ENCODE assay signal across 17 cellular contexts in the genomic region with DNA sequence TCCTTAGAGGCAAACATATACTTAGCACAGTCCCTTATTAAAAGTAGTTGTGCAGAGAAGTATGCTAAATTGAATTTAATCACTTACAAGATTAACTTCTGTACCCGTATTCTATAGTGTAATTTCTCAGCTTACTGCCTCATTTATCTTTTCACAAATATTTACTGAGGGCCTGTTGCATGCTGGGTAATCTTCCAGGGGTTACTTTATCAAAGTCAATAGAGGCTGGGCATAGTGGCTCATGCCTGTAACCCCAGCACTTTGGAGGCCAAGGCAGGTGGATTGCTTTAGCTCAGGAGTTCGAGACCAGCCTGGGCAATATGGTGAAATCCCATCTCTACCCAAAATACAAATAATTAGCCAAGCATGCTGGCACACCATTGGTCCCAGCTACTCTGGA.
A peak's percentile ranks its signal among the peaks of the same experiment; 100 is the strongest.
DNase-seq lines count a peak whose midpoint lies in the region; ATAC-seq and TF ChIP-seq lines count a peak whose summit lies in the region.
"Had no signal": no experiment of that assay in that cellular context is flagged by ENCODE, and none has a peak within 500 bp of the region (broad histone marks: within the 10 kb centered on the region; RNA-seq: fewer than 3 reads in every experiment).

No MANE protein-coding gene starts in this region.

- H3K36me3 ChIP-seq in body of pancreas (replicated peaks in 1 of 2; ENCODE audit: insufficient read depth in 1 of 2, low read depth in 2 of 2) (no peaks in the 10 kb centered on the region), mucosa of descending colon (ENCODE audit: low read depth) (no peaks in the 10 kb centered on the region)
- H3K36me3 ChIP-seq: BLaER1 had no signal

- peaks cover 42% of the 10 kb centered on the region for H3K27me3 Mint-ChIP-seq in T-helper 2 cell treated with Interferon-gamma antibody and Interleukin-4, amounts not matched to agents 5 μg/mL and 100 μg/mL, for 36 hours (ENCODE audit: low read depth)

- TF ChIP-seq CTCF in body of pancreas (IDR thresholded peaks at IDR 0.05) (peak in 1 of 7 experiments; percentile 3), mucosa of descending colon (IDR thresholded peaks at IDR 0.05) (no peak)

- H3K9me3 Mint-ChIP-seq in T-helper 2 cell treated with Interferon-gamma antibody and Interleukin-4, amounts not matched to agents 5 μg/mL and 100 μg/mL, for 36 hours, result no peaks in the 10 kb centered on the region
- H3K9me3 Mint-ChIP-seq in stimulated activated effector memory CD8-positive, alpha-beta T cell treated with anti-CD3 and anti-CD28 coated beads, Interleukin-12 subunit alpha, Interleukin-12 subunit beta, amount 100 ng/mL, for 72 hours, result no peaks in the 10 kb centered on the region
- H3K9me3 Mint-ChIP-seq: CD4-positive, CD25-positive, alpha-beta regulatory T cell; H9 had no signal

- peaks cover 66% of the 10 kb centered on the region for H3K4me1 Mint-ChIP-seq in T-helper 2 cell treated with Interferon-gamma antibody and Interleukin-4, amounts not matched to agents 5 μg/mL and 100 μg/mL, for 36 hours (ENCODE audit: low read depth)
- peaks cover 35% of the 10 kb centered on the region for H3K4me1 Mint-ChIP-seq in stimulated activated effector memory CD8-positive, alpha-beta T cell treated with anti-CD3 and anti-CD28 coated beads, Interleukin-12 subunit alpha, Interleukin-12 subunit beta, amount 100 ng/mL, for 72 hours

- H3K4me1 ChIP-seq in body of pancreas (peaks cover 8% of the 10 kb centered on the region), mucosa of descending colon (ENCODE audit: low read depth) (no peaks in the 10 kb centered on the region)

- H3K36me3 Mint-ChIP-seq in T-helper 2 cell treated with Interferon-gamma antibody and Interleukin-4, amounts not matched to agents 5 μg/mL and 100 μg/mL, for 36 hours (ENCODE audit: low read depth), result no peaks in the 10 kb centered on the region
- H3K36me3 Mint-ChIP-seq in stimulated activated effector memory CD8-positive, alpha-beta T cell treated with anti-CD3 and anti-CD28 coated beads, Interleukin-12 subunit alpha, Interleukin-12 subunit beta, amount 100 ng/mL, for 72 hours, result no peaks in the 10 kb centered on the region
- H3K36me3 Mint-ChIP-seq: CD4-positive, CD25-positive, alpha-beta regulatory T cell; IgD-negative memory B cell had no signal

- ATAC-seq in body of pancreas (peak; percentile 67), mucosa of descending colon (peak; percentile 43), HG03521 (IDR thresholded peaks at IDR 0.05; ENCODE audit: unreplicated experiment) (no peak), HG03469 (IDR thresholded peaks at IDR 0.05; ENCODE audit: unreplicated experiment) (no peak), HG03571 (IDR thresholded peaks at IDR 0.05; ENCODE audit: unreplicated experiment) (no peak)
- ATAC-seq in stimulated activated effector memory CD8-positive, alpha-beta T cell treated with anti-CD3 and anti-CD28 coated beads, Interleukin-12 subunit alpha, Interleukin-12 subunit beta, amount 100 ng/mL, for 72 hours, result no peak

- H3K27ac Mint-ChIP-seq in T-helper 2 cell treated with Interferon-gamma antibody and Interleukin-4, amounts not matched to agents 5 μg/mL and 100 μg/mL, for 36 hours, result no peak overlapping the region
- H3K27ac Mint-ChIP-seq in stimulated activated effector memory CD8-positive, alpha-beta T cell treated with anti-CD3 and anti-CD28 coated beads, Interleukin-12 subunit alpha, Interleukin-12 subunit beta, amount 100 ng/mL, for 72 hours, result no peak overlapping the region
- H3K27ac Mint-ChIP-seq: H9, IgD-negative memory B cell had no signal

- 25 to 51% methylated on average over 2 of the region's 2 CpGs for WGBS in body of pancreas, 2 donors

- no peaks in the 10 kb centered on the region for H3K9me3 ChIP-seq in body of pancreas
- no peaks in the 10 kb centered on the region for H3K9me3 ChIP-seq in mucosa of descending colon
- H3K9me3 ChIP-seq: BLaER1 had no signal

- H3K4me3 Mint-ChIP-seq in T-helper 2 cell treated with Interferon-gamma antibody and Interleukin-4, amounts not matched to agents 5 μg/mL and 100 μg/mL, for 36 hours, result peak overlapping the region; percentile 42
- peak overlapping the region; percentile 59 for H3K4me3 Mint-ChIP-seq in stimulated activated effector memory CD8-positive, alpha-beta T cell treated with anti-CD3 and anti-CD28 coated beads, Interleukin-12 subunit alpha, Interleukin-12 subunit beta, amount 100 ng/mL, for 72 hours
- H3K4me3 Mint-ChIP-seq: H9, IgD-negative memory B cell had no signal

- H3K27ac ChIP-seq in body of pancreas, result no peak overlapping the region
- H3K27ac ChIP-seq: BLaER1 had no signal

- TF ChIP-seq POLR2A in body of pancreas (IDR thresholded peaks at IDR 0.05), result no peak

- no peak overlapping the region for H3K4me3 ChIP-seq in body of pancreas
- H3K4me3 ChIP-seq in mucosa of descending colon, result no peak overlapping the region
- H3K4me3 ChIP-seq: BLaER1 had no signal

- no peak for DNase-seq in T-helper 2 cell treated with Interferon-gamma antibody and Interleukin-4, amounts not matched to agents 5 μg/mL and 100 μg/mL, for 36 hours (ENCODE audit: low spot score)
- DNase-seq in T-helper 2 cell (no peak), body of pancreas (peak in 3 of 4 donors; percentile 46 to 50 (median 46)), mucosa of descending colon (peak in 1 of 3 donors; percentile 29)
- DNase-seq in stimulated activated effector memory CD8-positive, alpha-beta T cell treated with anti-CD3 and anti-CD28 coated beads, Interleukin-12 subunit alpha, Interleukin-12 subunit beta, amount 100 ng/mL, for 72 hours (ENCODE audit: low spot score in 2 of 2), result no peak
- DNase-seq: 8988T; AML-193; Calu3; CD4-positive, CD25-positive, alpha-beta regulatory T cell; GF-D8; GOT3; H9 had no signal

- intact Hi-C loops in body of pancreas (cut with DNase I) (no loop called here), mucosa of descending colon (cut with DNase I, micrococcal nuclease) (no loop called here)

- H3K27me3 ChIP-seq in body of pancreas, result no peaks in the 10 kb centered on the region
- H3K27me3 ChIP-seq: BLaER1 had no signal

Comparison
In these comparisons a context has a peak if more than half of its experiments do, and no peak if none do; other contexts are left out.
1. DNase-seq: peak in body of pancreas (3 of 4); none in T-helper 2 cell treated with Interferon-gamma antibody and Interleukin-4, amounts not matched to agents 5 μg/mL and 100 μg/mL, for 36 hours (single experiment), T-helper 2 cell (0 of 5) and stimulated activated effector memory CD8-positive, alpha-beta T cell treated with anti-CD3 and anti-CD28 coated beads, Interleukin-12 subunit alpha, Interleukin-12 subunit beta, amount 100 ng/mL, for 72 hours (0 of 2).
2. ATAC-seq: peak in body of pancreas (single experiment) and mucosa of descending colon (single experiment); none in stimulated activated effector memory CD8-positive, alpha-beta T cell treated with anti-CD3 and anti-CD28 coated beads, Interleukin-12 subunit alpha, Interleukin-12 subunit beta, amount 100 ng/mL, for 72 hours (single experiment), HG03521 (single experiment), HG03469 (single experiment) and HG03571 (single experiment).